In the genomic region with DNA sequence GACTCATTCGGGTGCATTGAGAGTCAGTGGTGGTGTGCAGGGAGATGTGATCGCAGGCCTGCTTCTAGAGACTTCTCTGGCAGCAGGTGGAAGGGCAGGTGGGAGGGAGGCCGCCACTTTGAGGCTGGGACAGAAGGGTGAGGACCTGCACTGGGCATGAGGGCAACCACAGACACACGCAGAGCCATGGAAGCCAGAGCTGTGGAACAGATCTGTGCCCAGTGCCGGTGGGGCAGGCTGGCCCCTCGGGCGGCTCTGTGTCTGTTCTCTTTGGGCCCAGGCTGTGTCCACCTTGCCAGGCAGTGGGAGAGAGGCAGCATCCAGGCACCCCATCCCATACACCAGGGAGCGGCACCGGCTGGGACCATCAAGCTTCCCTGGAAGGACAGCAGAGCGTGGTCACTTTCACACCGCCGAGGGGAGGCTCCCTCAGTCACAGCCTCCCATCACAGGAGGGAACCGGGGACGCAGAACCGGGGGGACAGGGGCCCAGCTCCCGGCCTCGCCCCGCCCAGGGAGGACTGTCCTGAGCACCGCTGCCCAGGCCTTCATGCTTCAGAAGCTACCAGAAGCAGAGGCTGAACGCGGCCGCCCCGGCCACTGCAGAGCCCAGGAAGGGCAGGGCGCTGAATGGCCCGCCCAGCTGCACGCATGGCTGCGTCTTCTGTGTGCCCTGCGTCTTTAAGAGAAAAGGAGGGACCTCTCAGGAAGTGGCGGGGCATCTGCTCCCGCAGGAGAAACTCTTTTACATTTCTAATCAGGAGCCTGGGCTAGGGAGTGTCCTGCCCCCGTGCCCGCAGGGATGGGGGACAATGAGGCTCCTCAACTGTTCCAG, we compare ENCODE assay signal across 8 cellular contexts. TPM values are rescaled to one million over a fixed set of nuclear protein-coding genes. Genes with fewer than 3 reads are reported as not detected.
DNase-seq lines count a peak whose midpoint lies in the region; TF ChIP-seq lines count a peak whose summit lies in the region.

No MANE protein-coding gene starts in this region.

- peak overlapping the region; percentile 50 for H3K9ac ChIP-seq in NT2/D1 (ENCODE audit: insufficient read length, low read depth)

- no peaks in the 10 kb centered on the region for H3K9me3 Mint-ChIP-seq in activated T-cell treated with anti-CD3 and anti-CD28 coated beads, Interleukin-2, amount 50 U/mL, for 24 hours

- H3K27ac ChIP-seq in prostate gland: no peak overlapping the region

- WGBS in prostate gland: 47% methylated on average over 27 of the region's 32 CpGs

- intact Hi-C loops in prostate gland (cut with DNase I): no loop called here

- TF ChIP-seq POLR2A in prostate gland (IDR thresholded peaks at IDR 0.05): no peak

- no peak overlapping the region for H3K27ac Mint-ChIP-seq in activated T-cell treated with anti-CD3 and anti-CD28 coated beads, Interleukin-2, amount 50 U/mL, for 24 hours

- H3K9me3 ChIP-seq in NT2/D1 (ENCODE audit: insufficient read depth, low read length) (no peaks in the 10 kb centered on the region), prostate gland (no peaks in the 10 kb centered on the region)

- H3K27me3 ChIP-seq in NT2/D1 (ENCODE audit: insufficient read depth, insufficient read length) (peaks cover 75% of the 10 kb centered on the region), prostate gland (replicated peaks; ENCODE audit: insufficient read depth) (peaks cover 9% of the 10 kb centered on the region)

- H3K4me3 ChIP-seq in NT2/D1 (ENCODE audit: insufficient read length, low read depth) (no peak overlapping the region), fibroblast of the aortic adventitia (ENCODE audit: low read depth, low read length) (peak overlapping the region; percentile 40), prostate gland (peak overlapping the region; percentile 15 to 16)

- H3K4me3 Mint-ChIP-seq in activated T-cell treated with anti-CD3 and anti-CD28 coated beads, Interleukin-2, amount 50 U/mL, for 24 hours: peak overlapping the region; percentile 61

- TF ChIP-seq CTCF in fibroblast of the aortic adventitia (IDR thresholded peaks at IDR 0.05; ENCODE audit: insufficient read depth, low read length) (no peak), prostate gland (IDR thresholded peaks at IDR 0.05) (no peak)

- peaks cover 14% of the 10 kb centered on the region for H3K4me1 Mint-ChIP-seq in activated T-cell treated with anti-CD3 and anti-CD28 coated beads, Interleukin-2, amount 50 U/mL, for 24 hours (ENCODE audit: low read depth)

- peaks cover 56% of the 10 kb centered on the region for H3K27me3 Mint-ChIP-seq in activated T-cell treated with anti-CD3 and anti-CD28 coated beads, Interleukin-2, amount 50 U/mL, for 24 hours

- H3K36me3 Mint-ChIP-seq in activated T-cell treated with anti-CD3 and anti-CD28 coated beads, Interleukin-2, amount 50 U/mL, for 24 hours (ENCODE audit: low read depth): no peaks in the 10 kb centered on the region

- no peak for DNase-seq in activated T-cell treated with anti-CD3 and anti-CD28 coated beads, Interleukin-2, amount 50 U/mL, for 24 hours
- no peak for DNase-seq in activated T-cell treated with anti-CD3 and anti-CD28 coated beads, Interleukin-2, amount 50 U/mL, for 1 hour
- DNase-seq in NT2/D1 (ENCODE audit: low read depth, low spot score) (no peak), fibroblast of the aortic adventitia (ENCODE audit: low read depth) (peak; percentile 13), prostate gland (ENCODE audit: low spot score) (no peak), NAMALWA (ENCODE audit: low spot score) (no peak), SIG-M5 (lab: John Stamatoyannopoulos, UW) (no peak), NCI-H446 (lab: John Stamatoyannopoulos, UW) (no peak)

- H3K36me3 ChIP-seq in NT2/D1 (ENCODE audit: insufficient read depth, insufficient read length, low read length) (no peaks in the 10 kb centered on the region), prostate gland (no peaks in the 10 kb centered on the region)

- H3K4me1 ChIP-seq in NT2/D1 (ENCODE audit: insufficient read depth, insufficient read length) (peaks cover 7% of the 10 kb centered on the region), prostate gland (replicated peaks) (no peaks in the 10 kb centered on the region)

RNA-seq across cellular contexts. Expression of gene EN2, which starts 32.1 kb away (rescaled TPM):
- under 0.01 TPM in 1 of 2 replicates, not detected in the other for total RNA-seq in fibroblast of the aortic adventitia (ENCODE audit: low replicate concordance)
- total RNA-seq in prostate gland: under 1 TPM in 1 of 2 donors, not detected in 1; 0.45 TPM

RNA-seq across cellular contexts. Expression of gene CNPY1, which starts 56.3 kb away (rescaled TPM):
- not detected in 2 replicates for total RNA-seq in fibroblast of the aortic adventitia (ENCODE audit: low replicate concordance)
- not detected for total RNA-seq in prostate gland
